ENCODE assay signal across 18 cellular contexts in the genomic region with DNA sequence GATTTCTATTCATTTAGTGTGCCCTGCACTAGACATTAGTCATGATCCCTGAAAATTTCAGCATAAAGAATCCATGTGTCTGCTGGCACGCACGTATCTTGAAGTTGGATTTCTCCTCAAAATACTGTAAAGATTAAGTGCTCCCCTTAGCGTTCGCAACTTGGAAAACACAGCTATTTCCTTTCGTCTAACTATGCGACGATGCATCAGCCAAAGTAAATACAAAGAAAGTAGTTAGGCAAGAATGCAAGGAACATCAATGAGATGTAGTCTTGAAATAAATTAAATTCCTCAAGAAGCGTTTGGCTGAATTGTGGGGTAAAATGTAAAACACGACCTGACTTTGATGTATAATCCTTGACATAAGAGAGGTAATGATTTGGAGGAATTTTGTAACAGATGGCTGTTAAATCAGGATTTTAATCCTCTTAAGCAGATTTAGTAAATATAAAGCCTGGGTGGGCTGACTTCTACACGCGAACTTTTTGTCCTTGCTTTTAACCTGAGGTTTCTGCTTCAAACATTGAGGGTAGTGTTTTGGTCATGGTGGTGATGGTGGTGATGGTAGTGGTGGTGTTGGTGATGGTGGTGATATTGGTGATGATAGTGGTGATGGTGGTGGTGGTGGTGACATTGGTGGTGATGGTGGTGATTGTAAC.
DNase-seq lines count a peak whose midpoint lies in the region; ATAC-seq, FAIRE-seq and TF ChIP-seq lines count a peak whose summit lies in the region.
"Had no signal": no experiment of that assay in that cellular context is flagged by ENCODE, and none has a peak within 500 bp of the region (broad histone marks: within the 10 kb centered on the region; RNA-seq: fewer than 3 reads in every experiment).

No MANE protein-coding gene starts in this region.

- CTCF ChIA-PET in H1 (lab: Charles Lee; ENCODE audit: partially characterized antibody): interaction anchor here (1.2 kb wide), 1 partner anchor 151 kb away, joined by 3 read pairs; no protein-coding TSS in a partner anchor

- H4K5ac ChIP-seq in H1 (ENCODE audit: insufficient read length, low read depth, low read length): no peak overlapping the region

- TF ChIP-seq EP300 in H1 (IDR thresholded peaks at IDR 0.05; ENCODE audit: borderline replicate concordance in 1 of 2, low read depth in 2 of 2, low read length in 2 of 2): no peak

- H2BK15ac ChIP-seq in H1 (ENCODE audit: low read length): no peak overlapping the region

- peaks cover 9% of the 10 kb centered on the region; the same call in 1 of the 2 replicates for H3K23me2 ChIP-seq in H1 (ENCODE audit: low read depth, low read length)

- H3K36me3 ChIP-seq in H1 (ENCODE audit: control insufficient read depth in 2 of 4, insufficient read depth in 4 of 4, low read length in 3 of 4) (no peaks in the 10 kb centered on the region), osteoblast (ENCODE audit: insufficient read depth, low read length) (no peaks in the 10 kb centered on the region)
- H3K36me3 ChIP-seq: right atrium auricular region had no signal

- H2AFZ ChIP-seq in H1 (ENCODE audit: low read length) (no peak overlapping the region), osteoblast (ENCODE audit: low read length) (no peak overlapping the region)

- 0 out of 2 replicates have a peak overlapping the region, but pooled peaks have one; percentile 39 for H2BK12ac ChIP-seq in H1 (ENCODE audit: low read depth, low read length)

- peaks cover 0 to 4% of the 10 kb centered on the region in 2 experiments for H4K20me1 ChIP-seq in H1 (replicated peaks in 1 of 2; ENCODE audit: control insufficient read depth in 1 of 2, insufficient read depth in 2 of 2, low read length in 2 of 2)
- no peaks in the 10 kb centered on the region for H4K20me1 ChIP-seq in osteoblast (ENCODE audit: insufficient read depth, low read length)

- no peak for ATAC-seq in omental fat pad (ENCODE audit: low FRiP score)
- ATAC-seq: K562; natural killer cell treated with Interleukin-12 subunit alpha and Interleukin-12 subunit beta and Interleukin-15 and Interleukin-18, amount 100 ng/mL, for 72 hours; stimulated activated effector memory CD8-positive, alpha-beta T cell treated with anti-CD3 and anti-CD28 coated beads, Interleukin-12 subunit alpha, Interleukin-12 subunit beta, amount 100 ng/mL, for 72 hours had no signal

- H4K91ac ChIP-seq in H1 (replicated peaks; ENCODE audit: insufficient read length, low read length): no peak overlapping the region

- H3K27me3 Mint-ChIP-seq in T-helper 2 cell treated with Interferon-gamma antibody and Interleukin-4, amounts not matched to agents 5 μg/mL and 100 μg/mL, for 36 hours (ENCODE audit: low read depth): peaks cover 5% of the 10 kb centered on the region

- TF ChIP-seq CTCF in H1 (IDR thresholded peaks at IDR 0.05; ENCODE audit: control extremely low read depth in 1 of 3, insufficient read depth in 1 of 3, low read depth in 1 of 3, low read length in 3 of 3) (no peak), osteoblast (IDR thresholded peaks at IDR 0.05; ENCODE audit: extremely low read depth, low read depth, low read length) (peak; percentile 36), omental fat pad (IDR thresholded peaks at IDR 0.05) (no peak)

- no peak overlapping the region for H3K4me3 Mint-ChIP-seq in T-helper 2 cell treated with Interferon-gamma antibody and Interleukin-4, amounts not matched to agents 5 μg/mL and 100 μg/mL, for 36 hours
- H3K4me3 Mint-ChIP-seq: natural killer cell treated with Interleukin-12 subunit alpha and Interleukin-12 subunit beta and Interleukin-15 and Interleukin-18, amount 100 ng/mL, for 72 hours; stimulated activated effector memory CD8-positive, alpha-beta T cell treated with anti-CD3 and anti-CD28 coated beads, Interleukin-12 subunit alpha, Interleukin-12 subunit beta, amount 100 ng/mL, for 72 hours had no signal

- no peak for TF ChIP-seq POLR2A in H1 (IDR thresholded peaks at IDR 0.05; ENCODE audit: control extremely low read depth in 1 of 2, low read depth in 2 of 2, low read length in 2 of 2)

- no peak overlapping the region for H4K8ac ChIP-seq in H1 (ENCODE audit: extremely low read depth, insufficient read depth, low read length)

- H3K79me2 ChIP-seq in H1 (ENCODE audit: control insufficient read depth in 1 of 2, insufficient read depth in 2 of 2, low read length in 2 of 2) (no peaks in the 10 kb centered on the region), osteoblast (ENCODE audit: insufficient read depth, low read length) (no peaks in the 10 kb centered on the region)

- no peaks in the 10 kb centered on the region for H3K36me3 Mint-ChIP-seq in T-helper 2 cell treated with Interferon-gamma antibody and Interleukin-4, amounts not matched to agents 5 μg/mL and 100 μg/mL, for 36 hours (ENCODE audit: low read depth)
- H3K36me3 Mint-ChIP-seq: CD4-positive, CD25-positive, alpha-beta regulatory T cell; natural killer cell treated with Interleukin-12 subunit alpha and Interleukin-12 subunit beta and Interleukin-15 and Interleukin-18, amount 100 ng/mL, for 72 hours; stimulated activated effector memory CD8-positive, alpha-beta T cell treated with anti-CD3 and anti-CD28 coated beads, Interleukin-12 subunit alpha, Interleukin-12 subunit beta, amount 100 ng/mL, for 72 hours had no signal

- FAIRE-seq in H1 (lab: Jason Lieb, UNC): no peak
- FAIRE-seq: K562 had no signal

- H2BK20ac ChIP-seq in H1 (ENCODE audit: low read length): no peak overlapping the region

- no peaks in the 10 kb centered on the region for H3K9me3 Mint-ChIP-seq in T-helper 2 cell treated with Interferon-gamma antibody and Interleukin-4, amounts not matched to agents 5 μg/mL and 100 μg/mL, for 36 hours
- H3K9me3 Mint-ChIP-seq: stimulated activated effector memory CD8-positive, alpha-beta T cell treated with anti-CD3 and anti-CD28 coated beads, Interleukin-12 subunit alpha, Interleukin-12 subunit beta, amount 100 ng/mL, for 72 hours had no signal

- no peak overlapping the region for H3K27ac ChIP-seq in H1 (ENCODE audit: low read depth, low read length)
- peak overlapping the region; percentile 58 for H3K27ac ChIP-seq in osteoblast (ENCODE audit: low read depth, low read length)
- H3K27ac ChIP-seq: right atrium auricular region had no signal

- H3K4ac ChIP-seq in H1 (replicated peaks; ENCODE audit: insufficient read length, low read depth, low read length): no peak overlapping the region

- no peak overlapping the region for H3K4me3 ChIP-seq in H1 (ENCODE audit: extremely low read depth in 1 of 4, insufficient read depth in 2 of 4, low read depth in 3 of 4, low read length in 4 of 4)
- H3K4me3 ChIP-seq in osteoblast (ENCODE audit: insufficient read depth, low read length): peak overlapping the region; percentile 32
- H3K4me3 ChIP-seq: K562, right atrium auricular region had no signal

- H3K27ac Mint-ChIP-seq in T-helper 2 cell treated with Interferon-gamma antibody and Interleukin-4, amounts not matched to agents 5 μg/mL and 100 μg/mL, for 36 hours: no peak overlapping the region
- H3K27ac Mint-ChIP-seq: CD4-positive, CD25-positive, alpha-beta regulatory T cell; natural killer cell treated with Interleukin-12 subunit alpha and Interleukin-12 subunit beta and Interleukin-15 and Interleukin-18, amount 100 ng/mL, for 72 hours; stimulated activated effector memory CD8-positive, alpha-beta T cell treated with anti-CD3 and anti-CD28 coated beads, Interleukin-12 subunit alpha, Interleukin-12 subunit beta, amount 100 ng/mL, for 72 hours had no signal

- no peak overlapping the region for H2AK5ac ChIP-seq in H1 (ENCODE audit: low read depth, low read length)

- H3K4me1 ChIP-seq in H1 (replicated peaks in 1 of 4; ENCODE audit: control insufficient read depth in 3 of 4, insufficient read depth in 4 of 4, low read length in 3 of 4): no peaks in the 10 kb centered on the region; a peak in 1 of 7 replicates
- H3K4me1 ChIP-seq in osteoblast (ENCODE audit: insufficient read depth, low read length): peaks cover 53% of the 10 kb centered on the region
- H3K4me1 ChIP-seq: right atrium auricular region had no signal

- H3K9me3 ChIP-seq in H1 (ENCODE audit: insufficient read depth in 2 of 2, low read depth in 1 of 2, low read length in 1 of 2): no peaks in the 10 kb centered on the region
- H3K9me3 ChIP-seq in osteoblast (ENCODE audit: low read depth, low read length): no peaks in the 10 kb centered on the region
- H3K9me3 ChIP-seq: right atrium auricular region had no signal

- no peak overlapping the region for H2BK120ac ChIP-seq in H1 (replicated peaks; ENCODE audit: low read depth, low read length)

- no peak overlapping the region for H3K18ac ChIP-seq in H1 (ENCODE audit: extremely low read depth, low read length)

- WGBS in H1 (ENCODE audit: extremely low coverage in 1 of 2, insufficient coverage in 1 of 2, insufficient read length in 1 of 2, insufficient replicate concordance in 2 of 2, low coverage in 1 of 2, low lambda C conversion rate in 2 of 2, missing lambda C conversion rate in 1 of 2), 2 experiments: 88% methylated on average over 11 of the region's 11 CpGs; no CpG with 5 or more reads in 1 of the 2 experiments

- H3K27me3 ChIP-seq in H1 (replicated peaks in 1 of 4; ENCODE audit: control insufficient read depth in 3 of 4, extremely low read depth in 1 of 4, insufficient read depth in 3 of 4, low read length in 3 of 4) (no peaks in the 10 kb centered on the region), osteoblast (ENCODE audit: insufficient read depth, low read length) (no peaks in the 10 kb centered on the region)
- H3K27me3 ChIP-seq: right atrium auricular region had no signal

- H3K79me1 ChIP-seq in H1 (ENCODE audit: low read depth, low read length): no peaks in the 10 kb centered on the region

- no peak overlapping the region for H3K4me2 ChIP-seq in H1 (ENCODE audit: insufficient read depth in 1 of 2, low read depth in 2 of 2, low read length in 2 of 2)
- peak overlapping the region; percentile 69 for H3K4me2 ChIP-seq in osteoblast (ENCODE audit: insufficient read depth, low read length)

- DNase-seq in D341Med (ENCODE audit: low spot score) (peak; percentile 72), NCI-H524 treated with DMSO at 0.1 percent for 48 hours (lab: John Stamatoyannopoulos, UW) (peak; percentile 65), H1 (ENCODE audit: low read depth in 1 of 2, low spot score in 2 of 2) (no peak), osteoblast (ENCODE audit: insufficient read length, low spot score, missing footprints) (peak; percentile 66), SK-N-DZ (ENCODE audit: low spot score) (no peak), NOMO-1 treated with DMSO at 0.1 percent for 48 hours (lab: John Stamatoyannopoulos, UW; ENCODE audit: unreplicated experiment) (no peak), omental fat pad (ENCODE audit: low spot score) (no peak)
- no peak for DNase-seq in T-helper 2 cell treated with Interferon-gamma antibody and Interleukin-4, amounts not matched to agents 5 μg/mL and 100 μg/mL, for 36 hours (ENCODE audit: low spot score)
- DNase-seq: anterior cingulate cortex; CD4-positive, CD25-positive, alpha-beta regulatory T cell; GDM1; NCI-H1436; NCI-H446 treated with DMSO at 0.1 percent for 48 hours; stimulated activated CD4-positive, alpha-beta T cell treated with anti-CD3 and anti-CD28 coated beads, Interleukin-4, amount 100 ng/mL, for 4 hours had no signal

- no peak overlapping the region for H2BK5ac ChIP-seq in H1 (ENCODE audit: low read depth, low read length)

- no peaks in the 10 kb centered on the region for H3K4me1 Mint-ChIP-seq in T-helper 2 cell treated with Interferon-gamma antibody and Interleukin-4, amounts not matched to agents 5 μg/mL and 100 μg/mL, for 36 hours (ENCODE audit: low read depth)
- H3K4me1 Mint-ChIP-seq: CD4-positive, CD25-positive, alpha-beta regulatory T cell; stimulated activated effector memory CD8-positive, alpha-beta T cell treated with anti-CD3 and anti-CD28 coated beads, Interleukin-12 subunit alpha, Interleukin-12 subunit beta, amount 100 ng/mL, for 72 hours had no signal

- TF ChIP-seq RAD21 in H1 (IDR thresholded peaks at IDR 0.05 in 1 of 2, conservative IDR thresholded peaks at IDR 0.05 in 1 of 2; ENCODE audit: low read depth in 2 of 2, low read length in 2 of 2): no peak

- no peak overlapping the region for H3K14ac ChIP-seq in H1 (ENCODE audit: insufficient read length)

- no peak overlapping the region for H3K9ac ChIP-seq in H1 (replicated peaks in 1 of 4; ENCODE audit: extremely low read depth in 1 of 4, low read depth in 3 of 4, low read length in 3 of 4)

- H3K56ac ChIP-seq in H1 (replicated peaks; ENCODE audit: insufficient read length, low read depth, low read length): peak overlapping the region; percentile 59

- POLR2A ChIA-PET in H1 (lab: Charles Lee; ENCODE audit: partially characterized antibody): no interaction called here

- H3K23ac ChIP-seq in H1 (ENCODE audit: insufficient read length): no peak overlapping the region

Comparison
In these comparisons a context has a peak if more than half of its experiments do, and no peak if none do; other contexts are left out.
1. DNase-seq: peak in D341Med (single experiment), NCI-H524 treated with DMSO at 0.1 percent for 48 hours (single experiment) and osteoblast (single experiment); none in H1 (0 of 2), SK-N-DZ (single experiment), NOMO-1 treated with DMSO at 0.1 percent for 48 hours (single experiment), omental fat pad (single experiment) and T-helper 2 cell treated with Interferon-gamma antibody and Interleukin-4, amounts not matched to agents 5 μg/mL and 100 μg/mL, for 36 hours (single experiment).